Comparison of ENCODE assay signal across 1 cellular context in the genomic region with DNA sequence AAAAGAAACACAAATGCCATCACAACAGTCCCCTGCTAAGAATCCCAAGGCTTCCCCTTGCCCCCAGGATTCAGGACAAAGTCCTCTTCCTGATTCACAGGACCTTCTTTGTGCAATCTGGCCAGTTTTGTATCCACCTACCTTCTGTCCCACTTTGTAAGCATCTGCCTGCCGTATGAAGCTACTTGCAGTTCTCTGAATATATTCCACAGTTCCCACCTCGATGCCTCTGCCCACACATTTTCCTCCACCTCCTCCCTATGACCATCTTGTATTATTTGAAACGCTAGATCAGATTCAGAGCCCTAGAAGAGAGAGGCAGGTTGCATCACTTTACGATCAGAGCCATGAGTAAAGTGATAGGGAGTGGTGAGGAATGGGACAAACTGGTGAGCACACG.
TF ChIP-seq lines count a peak whose summit lies in the region.

No MANE protein-coding gene starts in this region.

TF ChIP-seq in GM23338, 12 proteins besides CTCF, POLR2A, EP300 and RAD21 (continued from another document):
- TF ChIP-seq, protein P1, sequence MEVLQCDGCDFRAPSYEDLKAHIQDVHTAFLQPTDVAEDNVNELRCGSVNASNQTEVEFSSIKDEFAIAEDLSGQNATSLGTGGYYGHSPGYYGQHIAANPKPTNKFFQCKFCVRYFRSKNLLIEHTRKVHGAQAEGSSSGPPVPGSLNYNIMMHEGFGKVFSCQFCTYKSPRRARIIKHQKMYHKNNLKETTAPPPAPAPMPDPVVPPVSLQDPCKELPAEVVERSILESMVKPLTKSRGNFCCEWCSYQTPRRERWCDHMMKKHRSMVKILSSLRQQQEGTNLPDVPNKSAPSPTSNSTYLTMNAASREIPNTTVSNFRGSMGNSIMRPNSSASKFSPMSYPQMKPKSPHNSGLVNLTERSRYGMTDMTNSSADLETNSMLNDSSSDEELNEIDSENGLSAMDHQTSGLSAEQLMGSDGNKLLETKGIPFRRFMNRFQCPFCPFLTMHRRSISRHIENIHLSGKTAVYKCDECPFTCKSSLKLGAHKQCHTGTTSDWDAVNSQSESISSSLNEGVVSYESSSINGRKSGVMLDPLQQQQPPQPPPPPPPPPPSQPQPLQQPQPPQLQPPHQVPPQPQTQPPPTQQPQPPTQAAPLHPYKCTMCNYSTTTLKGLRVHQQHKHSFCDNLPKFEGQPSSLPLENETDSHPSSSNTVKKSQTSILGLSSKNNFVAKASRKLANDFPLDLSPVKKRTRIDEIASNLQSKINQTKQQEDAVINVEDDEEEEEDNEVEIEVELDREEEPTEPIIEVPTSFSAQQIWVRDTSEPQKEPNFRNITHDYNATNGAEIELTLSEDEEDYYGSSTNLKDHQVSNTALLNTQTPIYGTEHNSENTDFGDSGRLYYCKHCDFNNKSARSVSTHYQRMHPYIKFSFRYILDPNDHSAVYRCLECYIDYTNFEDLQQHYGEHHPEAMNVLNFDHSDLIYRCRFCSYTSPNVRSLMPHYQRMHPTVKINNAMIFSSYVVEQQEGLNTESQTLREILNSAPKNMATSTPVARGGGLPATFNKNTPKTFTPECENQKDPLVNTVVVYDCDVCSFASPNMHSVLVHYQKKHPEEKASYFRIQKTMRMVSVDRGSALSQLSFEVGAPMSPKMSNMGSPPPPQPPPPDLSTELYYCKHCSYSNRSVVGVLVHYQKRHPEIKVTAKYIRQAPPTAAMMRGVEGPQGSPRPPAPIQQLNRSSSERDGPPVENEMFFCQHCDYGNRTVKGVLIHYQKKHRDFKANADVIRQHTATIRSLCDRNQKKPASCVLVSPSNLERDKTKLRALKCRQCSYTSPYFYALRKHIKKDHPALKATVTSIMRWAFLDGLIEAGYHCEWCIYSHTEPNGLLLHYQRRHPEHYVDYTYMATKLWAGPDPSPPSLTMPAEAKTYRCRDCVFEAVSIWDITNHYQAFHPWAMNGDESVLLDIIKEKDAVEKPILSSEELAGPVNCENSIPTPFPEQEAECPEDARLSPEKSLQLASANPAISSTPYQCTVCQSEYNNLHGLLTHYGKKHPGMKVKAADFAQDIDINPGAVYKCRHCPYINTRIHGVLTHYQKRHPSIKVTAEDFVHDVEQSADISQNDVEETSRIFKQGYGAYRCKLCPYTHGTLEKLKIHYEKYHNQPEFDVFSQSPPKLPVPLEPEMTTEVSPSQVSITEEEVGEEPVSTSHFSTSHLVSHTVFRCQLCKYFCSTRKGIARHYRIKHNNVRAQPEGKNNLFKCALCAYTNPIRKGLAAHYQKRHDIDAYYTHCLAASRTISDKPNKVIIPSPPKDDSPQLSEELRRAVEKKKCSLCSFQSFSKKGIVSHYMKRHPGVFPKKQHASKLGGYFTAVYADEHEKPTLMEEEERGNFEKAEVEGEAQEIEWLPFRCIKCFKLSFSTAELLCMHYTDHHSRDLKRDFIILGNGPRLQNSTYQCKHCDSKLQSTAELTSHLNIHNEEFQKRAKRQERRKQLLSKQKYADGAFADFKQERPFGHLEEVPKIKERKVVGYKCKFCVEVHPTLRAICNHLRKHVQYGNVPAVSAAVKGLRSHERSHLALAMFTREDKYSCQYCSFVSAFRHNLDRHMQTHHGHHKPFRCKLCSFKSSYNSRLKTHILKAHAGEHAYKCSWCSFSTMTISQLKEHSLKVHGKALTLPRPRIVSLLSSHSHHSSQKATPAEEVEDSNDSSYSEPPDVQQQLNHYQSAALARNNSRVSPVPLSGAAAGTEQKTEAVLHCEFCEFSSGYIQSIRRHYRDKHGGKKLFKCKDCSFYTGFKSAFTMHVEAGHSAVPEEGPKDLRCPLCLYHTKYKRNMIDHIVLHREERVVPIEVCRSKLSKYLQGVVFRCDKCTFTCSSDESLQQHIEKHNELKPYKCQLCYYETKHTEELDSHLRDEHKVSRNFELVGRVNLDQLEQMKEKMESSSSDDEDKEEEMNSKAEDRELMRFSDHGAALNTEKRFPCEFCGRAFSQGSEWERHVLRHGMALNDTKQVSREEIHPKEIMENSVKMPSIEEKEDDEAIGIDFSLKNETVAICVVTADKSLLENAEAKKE (CRISPR knock-in tag; IDR thresholded peaks at IDR 0.05), result no peak
- TF ChIP-seq STAT1 (IDR thresholded peaks at IDR 0.05; ENCODE audit: unreplicated experiment) (no peak), JUNB (IDR thresholded peaks at IDR 0.05; ENCODE audit: unreplicated experiment) (no peak)
- TF ChIP-seq, protein P2, sequence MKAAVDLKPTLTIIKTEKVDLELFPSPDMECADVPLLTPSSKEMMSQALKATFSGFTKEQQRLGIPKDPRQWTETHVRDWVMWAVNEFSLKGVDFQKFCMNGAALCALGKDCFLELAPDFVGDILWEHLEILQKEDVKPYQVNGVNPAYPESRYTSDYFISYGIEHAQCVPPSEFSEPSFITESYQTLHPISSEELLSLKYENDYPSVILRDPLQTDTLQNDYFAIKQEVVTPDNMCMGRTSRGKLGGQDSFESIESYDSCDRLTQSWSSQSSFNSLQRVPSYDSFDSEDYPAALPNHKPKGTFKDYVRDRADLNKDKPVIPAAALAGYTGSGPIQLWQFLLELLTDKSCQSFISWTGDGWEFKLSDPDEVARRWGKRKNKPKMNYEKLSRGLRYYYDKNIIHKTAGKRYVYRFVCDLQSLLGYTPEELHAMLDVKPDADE (IDR thresholded peaks at IDR 0.05), result no peak
TF ChIP-seq in GM23338: peak in this region for 0.
